ENCODE assay signal across 27 cellular contexts in the genomic region with DNA sequence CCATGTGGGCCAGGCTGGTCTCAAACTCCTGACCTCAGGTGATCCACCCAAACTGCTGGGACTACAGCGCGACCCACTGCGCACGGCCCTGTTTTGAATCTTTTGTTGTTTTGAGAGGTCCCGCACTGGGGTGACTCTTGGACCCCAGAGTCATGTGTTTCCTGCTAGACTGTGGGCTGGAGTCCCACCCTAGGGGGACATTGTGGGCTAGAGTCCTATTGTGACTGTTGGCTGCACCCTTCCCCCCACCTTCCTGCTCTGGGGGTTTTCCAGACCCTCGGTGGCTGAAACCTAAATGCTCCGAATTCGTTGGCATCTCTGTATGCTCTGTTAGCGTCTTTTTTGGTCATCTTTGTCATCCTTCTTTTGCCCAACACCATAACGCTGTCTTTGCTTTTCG. TPM values are rescaled to one million over a fixed set of nuclear protein-coding genes. Genes with fewer than 3 reads are reported as not detected.
"Had no signal": no experiment of that assay in that cellular context is flagged by ENCODE, and none has a peak within 500 bp of the region (broad histone marks: within the 10 kb centered on the region; RNA-seq: fewer than 3 reads in every experiment).

No MANE protein-coding gene starts in this region.

- H2AFZ ChIP-seq: hepatocyte had no signal

- H3K9me3 ChIP-seq: left ventricle myocardium inferior, lower lobe of right lung, spleen, suprapubic skin, tibial artery, upper lobe of right lung, vagina had no signal

- H3K4me1 Mint-ChIP-seq: endodermal cell, nephron had no signal

- H3K27ac Mint-ChIP-seq: endodermal cell, memory B cell, nephron had no signal

- H3K36me3 ChIP-seq: left ventricle myocardium inferior, lower lobe of right lung, spleen, tibial artery, upper lobe of right lung, vagina had no signal

- H3K79me2 ChIP-seq: hepatocyte had no signal

- H3K4me3 Mint-ChIP-seq: endodermal cell, memory B cell, nephron had no signal

- ATAC-seq: foreskin keratinocyte, left cardiac atrium, sciatic nerve, upper lobe of right lung had no signal

- H3K36me3 Mint-ChIP-seq: memory B cell had no signal

- H3K9me3 Mint-ChIP-seq: memory B cell had no signal

- DNase-seq: effector CD4-positive, alpha-beta T cell; endodermal cell; erythroblast; foreskin keratinocyte; kidney; left cardiac atrium; left ventricle myocardium inferior; lower lobe of right lung; midbrain; spleen; stimulated activated CD4-positive, alpha-beta T cell treated with anti-CD3 and anti-CD28 coated beads, Interleukin-15, amount 100 ng/mL, for 24 hours; stimulated activated CD4-positive, alpha-beta T cell treated with anti-CD3 and anti-CD28 coated beads, Interleukin-1b, Interleukin-23, amount 100 ng/mL, for 48 hours; stimulated activated CD4-positive, alpha-beta T cell treated with anti-CD3 and anti-CD28 coated beads, Interleukin-4, amount 100 ng/mL, for 24 hours; stimulated activated naive CD4-positive, alpha-beta T cell; tibial artery; upper lobe of right lung had no signal

- H3K27ac ChIP-seq: coronary artery, foreskin keratinocyte, hepatocyte, left ventricle myocardium inferior, lower lobe of right lung, spleen, suprapubic skin, tibial artery, upper lobe of right lung, vagina had no signal

- H3K4me3 ChIP-seq: coronary artery, hepatocyte, left ventricle myocardium inferior, lower lobe of right lung, spleen, suprapubic skin, tibial artery, upper lobe of right lung, vagina had no signal

- H3K4me2 ChIP-seq: hepatocyte had no signal

- H3K4me1 ChIP-seq: foreskin keratinocyte, lower lobe of right lung, upper lobe of right lung, vagina had no signal

- H3K27me3 ChIP-seq: foreskin keratinocyte, hepatocyte, suprapubic skin, tibial artery, upper lobe of right lung, vagina had no signal

RNA-seq across cellular contexts. Expression of gene NUPR1, which starts 16.0 kb away (rescaled TPM):
- total RNA-seq: endodermal cell had no signal

RNA-seq across cellular contexts. Expression of gene IL27, which starts 16.2 kb away (rescaled TPM):
- total RNA-seq: dermis microvascular lymphatic vessel endothelial cell, endodermal cell, endothelial cell of umbilical vein, foreskin keratinocyte, hepatocyte, left cardiac atrium, left ventricle myocardium inferior, osteoblast, pulmonary artery endothelial cell, sciatic nerve, upper lobe of right lung, vagina had no signal

RNA-seq across cellular contexts. Expression of gene APOBR, which starts 28.3 kb away (rescaled TPM):
- total RNA-seq: endodermal cell, endothelial cell of umbilical vein, foreskin keratinocyte, osteoblast, pulmonary artery endothelial cell had no signal
